Comparison of ENCODE assay signal across 8 cellular contexts in the genomic region with DNA sequence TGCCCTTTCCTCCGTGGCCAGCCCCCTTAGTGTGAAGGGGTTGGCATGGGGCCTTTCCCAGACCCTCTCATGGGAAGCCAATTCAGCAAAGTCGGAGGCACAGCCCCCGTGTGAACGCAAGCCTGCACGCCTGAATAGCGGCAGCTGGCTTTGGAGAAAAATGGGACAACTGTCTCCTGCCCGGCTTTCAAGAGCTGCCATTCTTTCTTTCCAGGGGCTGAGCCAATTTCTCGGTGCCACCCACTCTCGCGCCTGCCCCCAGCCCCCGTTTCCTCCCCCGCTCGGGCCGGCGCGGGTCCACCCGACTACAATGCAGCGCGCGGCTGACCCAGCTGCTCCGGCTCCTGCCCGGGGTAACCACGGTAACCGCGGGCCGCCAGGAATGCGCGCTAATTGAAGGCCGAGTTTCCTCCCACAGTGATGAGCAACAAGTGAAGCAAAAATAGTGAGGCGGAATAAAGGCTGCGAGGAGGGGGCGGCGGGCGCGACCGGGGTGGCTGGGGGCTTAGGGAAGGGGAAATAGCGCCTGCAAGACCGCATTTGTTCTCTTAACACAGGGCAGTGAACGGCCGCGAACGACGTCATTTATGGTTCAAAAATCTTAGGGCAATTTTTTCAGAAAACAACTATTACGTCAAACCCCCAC. TPM values are rescaled to one million over a fixed set of nuclear protein-coding genes. Genes with fewer than 3 reads are reported as not detected.
DNase-seq lines count a peak whose midpoint lies in the region; ATAC-seq and TF ChIP-seq lines count a peak whose summit lies in the region.

No MANE protein-coding gene starts in this region.

- H3K4me1 Mint-ChIP-seq in activated B cell treated with CpG ODN at 0.5 μM for 24 hours = peaks cover 11% of the 10 kb centered on the region

- CTCF ChIA-PET in activated B cell treated with CpG ODN at 0.5 μM for 24 hours (lab: Charles Lee) = no interaction called here

- no peaks in the 10 kb centered on the region for H3K9me3 ChIP-seq in right atrium auricular region

- TF ChIP-seq CTCF in activated B cell treated with CpG ODN at 0.5 μM for 24 hours (IDR thresholded peaks at IDR 0.05) (no peak), right atrium auricular region (IDR thresholded peaks at IDR 0.05) (no peak)

- H3K36me3 ChIP-seq in right atrium auricular region = no peaks in the 10 kb centered on the region

- no peaks in the 10 kb centered on the region for H3K27me3 ChIP-seq in right atrium auricular region

- ATAC-seq in HG02759 (IDR thresholded peaks at IDR 0.05; ENCODE audit: unreplicated experiment) = peak; percentile 64
- ATAC-seq in activated B cell treated with CpG ODN at 0.5 μM for 24 hours (ENCODE audit: low read depth) = no peak
- no peak for ATAC-seq in GM18907 (IDR thresholded peaks at IDR 0.05; ENCODE audit: unreplicated experiment)
- no peak for ATAC-seq in HG02642 (IDR thresholded peaks at IDR 0.05; ENCODE audit: poor library complexity, unreplicated experiment)

- intact Hi-C loops in activated B cell treated with CpG ODN at 0.5 μM for 24 hours (cut with micrococcal nuclease) = no loop called here

- peak overlapping the region; percentile 57 for H3K4me3 Mint-ChIP-seq in activated B cell treated with CpG ODN at 0.5 μM for 24 hours

- POLR2A ChIA-PET in activated B cell treated with CpG ODN at 0.5 μM for 24 hours (lab: Charles Lee) = no interaction called here

- peaks cover 0 to 17% of the 10 kb centered on the region in 2 donors for H3K4me1 ChIP-seq in right atrium auricular region

- H3K27me3 Mint-ChIP-seq in activated B cell treated with CpG ODN at 0.5 μM for 24 hours = peaks cover 25% of the 10 kb centered on the region

- H3K9me3 Mint-ChIP-seq in activated B cell treated with CpG ODN at 0.5 μM for 24 hours = no peaks in the 10 kb centered on the region

- DNase-seq in CD1c-positive myeloid dendritic cell (ENCODE audit: extremely low spot score) (peak; percentile 7), activated B cell treated with CpG ODN at 0.5 μM for 24 hours (no peak), right atrium auricular region (ENCODE audit: low spot score) (no peak), pons (ENCODE audit: low spot score) (peak; percentile 93)
- DNase-seq in stimulated activated CD4-positive, alpha-beta T cell treated with anti-CD3 and anti-CD28 coated beads, Interleukin-4, amount 100 ng/mL, for 1 hour = no peak

- peak overlapping the region; percentile 22 to 42 for H3K4me3 ChIP-seq in right atrium auricular region

- peak overlapping the region; percentile 26 to 30 for H3K27ac ChIP-seq in right atrium auricular region

- H3K36me3 Mint-ChIP-seq in activated B cell treated with CpG ODN at 0.5 μM for 24 hours (ENCODE audit: low read depth) = no peaks in the 10 kb centered on the region

- H3K27ac Mint-ChIP-seq in activated B cell treated with CpG ODN at 0.5 μM for 24 hours = no peak overlapping the region

RNA-seq across cellular contexts. Expression of a gene that starts 27.8 kb away (rescaled TPM):
- total RNA-seq in activated B cell treated with CpG ODN at 0.5 μM for 24 hours (1.00 and 1.2 TPM in 2 replicates), right atrium auricular region (10 to 100 TPM in 1 of 2 donors, 1 to 10 TPM in 1; 7.3 to 23.2 TPM)

RNA-seq across cellular contexts. Expression of a gene that starts 41.6 kb away (rescaled TPM):
- total RNA-seq in activated B cell treated with CpG ODN at 0.5 μM for 24 hours (not detected in 2 replicates), right atrium auricular region (1 to 10 TPM; 6.7 to 8.5 TPM)

Comparison
In these comparisons a context has a peak if more than half of its experiments do, and no peak if none do; other contexts are left out.
1. DNase-seq: peak in CD1c-positive myeloid dendritic cell (single experiment) and pons (single experiment); none in activated B cell treated with CpG ODN at 0.5 μM for 24 hours (single experiment), right atrium auricular region (single experiment) and stimulated activated CD4-positive, alpha-beta T cell treated with anti-CD3 and anti-CD28 coated beads, Interleukin-4, amount 100 ng/mL, for 1 hour (single experiment).